ENCODE assay signal across 1 cellular context in the genomic region with DNA sequence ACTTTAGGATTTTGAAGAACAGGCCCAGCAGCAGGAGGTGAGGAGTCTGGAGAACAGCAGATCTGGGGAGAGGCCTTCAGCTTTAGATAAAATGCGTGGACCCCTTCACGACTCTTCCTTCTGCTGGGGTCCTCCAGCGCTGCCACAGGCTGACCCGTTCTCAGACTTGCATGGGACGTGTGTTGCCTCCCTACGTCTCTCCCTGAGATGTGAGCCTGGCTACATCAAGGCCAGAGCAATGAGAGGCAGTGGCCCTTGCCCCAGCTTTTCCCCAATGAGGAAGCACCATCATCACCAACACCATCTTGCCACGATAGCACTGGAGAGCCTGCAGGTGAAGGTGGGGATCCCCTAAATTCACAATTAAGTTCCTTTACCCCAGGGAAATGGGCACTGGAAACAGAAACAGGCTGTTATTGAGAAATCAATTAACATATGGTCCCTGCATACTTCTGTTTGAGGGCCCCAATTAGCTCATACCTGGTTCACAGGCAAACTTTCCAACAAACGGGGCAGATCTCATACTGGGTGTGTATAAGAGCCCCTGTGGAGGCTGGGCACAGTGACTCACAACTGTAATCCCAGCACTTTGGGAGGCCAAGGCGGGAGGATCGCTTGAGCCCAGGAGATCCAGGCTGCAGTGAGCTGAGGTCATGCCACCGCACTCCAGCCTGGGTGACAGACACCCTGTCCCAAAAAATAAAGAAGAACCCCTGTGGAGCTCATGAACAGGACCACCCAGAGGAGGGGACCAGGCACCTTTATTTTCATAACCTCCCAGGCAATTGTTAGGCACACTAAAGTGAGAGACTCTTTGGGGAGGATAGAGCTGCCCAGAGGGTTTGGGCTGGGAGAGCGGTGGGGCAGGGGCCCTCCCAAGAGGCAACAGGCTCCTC.
TF ChIP-seq lines count a peak whose summit lies in the region.

No MANE protein-coding gene starts in this region.

TF ChIP-seq in GM12891, 5 proteins besides CTCF, POLR2A, EP300 and RAD21:
- TF ChIP-seq PAX5 (IDR thresholded peaks at IDR 0.05; ENCODE audit: insufficient read depth, low read length, severe bottlenecking) = no peak
- no peak for TF ChIP-seq SPI1 (IDR thresholded peaks at IDR 0.05; ENCODE audit: low read depth, low read length)
- no peak for TF ChIP-seq POU2F2 (IDR thresholded peaks at IDR 0.05; ENCODE audit: low read depth, low read length)
- TF ChIP-seq TAF1 (IDR thresholded peaks at IDR 0.05; ENCODE audit: low read depth, low read length) = no peak
- TF ChIP-seq POLR2AphosphoS5 (IDR thresholded peaks at IDR 0.05; ENCODE audit: low read depth, low read length) = no peak
TF ChIP-seq in GM12891: peak in this region for 0.
